ENCODE assay signal across 23 cellular contexts in genomic region chr4:71232846-71233245, GRCh38.
"Had no signal": no experiment of that assay in that cellular context is flagged by ENCODE, and none has a peak within 500 bp of the region (broad histone marks: within the 10 kb centered on the region; RNA-seq: fewer than 3 reads in every experiment).

No MANE protein-coding gene starts in this region.

- H3K36me3 ChIP-seq: left lung, lower lobe of right lung, neutrophil, pancreas, suprapubic skin, vagina had no signal

- H3K27me3 ChIP-seq: left lung, pancreas, suprapubic skin, vagina had no signal

- ATAC-seq: left lung; lower lobe of right lung; natural killer cell; pancreas; sciatic nerve; stimulated activated naive CD8-positive, alpha-beta T cell treated with anti-CD3 and anti-CD28 coated beads, Interleukin-15, amount 100 ng/mL, for 72 hours had no signal

- H3K27ac ChIP-seq: left lung, lower lobe of right lung, neutrophil, suprapubic skin, vagina had no signal

- H3K4me3 Mint-ChIP-seq: natural killer cell; neural crest cell; stimulated activated naive CD8-positive, alpha-beta T cell treated with anti-CD3 and anti-CD28 coated beads, Interleukin-15, amount 100 ng/mL, for 72 hours had no signal

- H3K27me3 Mint-ChIP-seq: stimulated activated naive CD8-positive, alpha-beta T cell treated with anti-CD3 and anti-CD28 coated beads, Interleukin-15, amount 100 ng/mL, for 72 hours had no signal

- DNase-seq: dorsolateral prefrontal cortex; effector CD4-positive, alpha-beta T cell; hypothalamus; kidney; left lung; lower lobe of right lung; natural killer cell; pancreas; stimulated activated CD4-positive, alpha-beta T cell treated with anti-CD3 and anti-CD28 coated beads, Interleukin-12 subunit alpha, Interleukin-12 subunit beta, amount 100 ng/mL, for 4 hours; stimulated activated CD4-positive, alpha-beta T cell treated with anti-CD3 and anti-CD28 coated beads, Interleukin-1b, Interleukin-23, amount 100 ng/mL, for 48 hours; stimulated activated CD4-positive, alpha-beta T cell treated with anti-CD3 and anti-CD28 coated beads, Interleukin-4, amount 100 ng/mL, for 1 hour; stimulated activated CD8-positive, alpha-beta memory T cell treated with anti-CD3 and anti-CD28 coated beads, Interleukin-4, amount 100 ng/mL, for 48 hours; stimulated activated naive CD4-positive, alpha-beta T cell; stimulated activated naive CD8-positive, alpha-beta T cell treated with anti-CD3 and anti-CD28 coated beads, Interleukin-15, amount 100 ng/mL, for 72 hours; trophoblast cell had no signal

- H3K36me3 Mint-ChIP-seq: natural killer cell had no signal

- H3K27ac Mint-ChIP-seq: natural killer cell had no signal

- H3K4me2 ChIP-seq: smooth muscle cell had no signal

- H3K4me1 Mint-ChIP-seq: stimulated activated naive CD8-positive, alpha-beta T cell treated with anti-CD3 and anti-CD28 coated beads, Interleukin-15, amount 100 ng/mL, for 72 hours had no signal

- H3K9me3 Mint-ChIP-seq: natural killer cell; neural crest cell; stimulated activated naive CD8-positive, alpha-beta T cell treated with anti-CD3 and anti-CD28 coated beads, Interleukin-15, amount 100 ng/mL, for 72 hours had no signal

- H3K4me3 ChIP-seq: dorsolateral prefrontal cortex, left lung, lower lobe of right lung, pancreas, smooth muscle cell, suprapubic skin, vagina had no signal

- FAIRE-seq: colon, frontal cortex, kidney, pancreas had no signal

- H3K9me3 ChIP-seq: left lung, lower lobe of right lung, neutrophil, pancreas, suprapubic skin, vagina had no signal
